ENCODE assay signal across 8 cellular contexts in the genomic region with DNA sequence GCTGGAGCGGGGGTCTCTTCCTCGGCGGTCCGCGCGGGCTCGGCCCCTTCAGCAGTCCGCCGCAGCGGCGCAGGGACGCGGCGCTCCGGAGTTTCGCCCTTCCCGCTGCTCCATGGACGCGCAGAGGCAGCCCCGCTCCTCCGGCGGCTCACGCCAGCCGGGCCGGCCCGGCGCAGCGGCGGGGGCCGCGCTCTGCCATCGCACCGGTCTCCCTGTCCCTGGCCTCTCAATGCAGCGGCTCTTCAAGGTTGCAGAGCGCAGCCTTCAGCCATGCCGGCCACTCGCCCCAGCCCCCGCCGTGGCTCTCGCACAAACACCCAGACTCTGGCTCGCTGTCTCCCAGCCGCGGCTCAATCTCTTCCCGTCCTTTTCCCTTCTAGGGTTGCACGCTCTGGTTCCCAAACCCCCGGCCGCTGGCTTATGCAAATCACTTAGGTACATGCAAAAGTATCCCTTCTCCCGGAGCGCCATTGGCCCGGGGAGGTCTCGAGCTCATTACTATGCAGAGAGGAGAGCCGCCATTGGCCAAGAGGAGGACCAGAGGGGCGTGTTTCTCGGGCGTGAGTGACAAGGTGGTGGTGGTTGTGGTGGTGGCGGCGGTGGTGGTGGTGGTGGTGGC. TPM values are rescaled to one million over a fixed set of nuclear protein-coding genes. Genes with fewer than 3 reads are reported as not detected.
A peak's percentile ranks its signal among the peaks of the same experiment; 100 is the strongest.
DNase-seq lines count a peak whose midpoint lies in the region; ATAC-seq, FAIRE-seq and TF ChIP-seq lines count a peak whose summit lies in the region.

A gene with protein sequence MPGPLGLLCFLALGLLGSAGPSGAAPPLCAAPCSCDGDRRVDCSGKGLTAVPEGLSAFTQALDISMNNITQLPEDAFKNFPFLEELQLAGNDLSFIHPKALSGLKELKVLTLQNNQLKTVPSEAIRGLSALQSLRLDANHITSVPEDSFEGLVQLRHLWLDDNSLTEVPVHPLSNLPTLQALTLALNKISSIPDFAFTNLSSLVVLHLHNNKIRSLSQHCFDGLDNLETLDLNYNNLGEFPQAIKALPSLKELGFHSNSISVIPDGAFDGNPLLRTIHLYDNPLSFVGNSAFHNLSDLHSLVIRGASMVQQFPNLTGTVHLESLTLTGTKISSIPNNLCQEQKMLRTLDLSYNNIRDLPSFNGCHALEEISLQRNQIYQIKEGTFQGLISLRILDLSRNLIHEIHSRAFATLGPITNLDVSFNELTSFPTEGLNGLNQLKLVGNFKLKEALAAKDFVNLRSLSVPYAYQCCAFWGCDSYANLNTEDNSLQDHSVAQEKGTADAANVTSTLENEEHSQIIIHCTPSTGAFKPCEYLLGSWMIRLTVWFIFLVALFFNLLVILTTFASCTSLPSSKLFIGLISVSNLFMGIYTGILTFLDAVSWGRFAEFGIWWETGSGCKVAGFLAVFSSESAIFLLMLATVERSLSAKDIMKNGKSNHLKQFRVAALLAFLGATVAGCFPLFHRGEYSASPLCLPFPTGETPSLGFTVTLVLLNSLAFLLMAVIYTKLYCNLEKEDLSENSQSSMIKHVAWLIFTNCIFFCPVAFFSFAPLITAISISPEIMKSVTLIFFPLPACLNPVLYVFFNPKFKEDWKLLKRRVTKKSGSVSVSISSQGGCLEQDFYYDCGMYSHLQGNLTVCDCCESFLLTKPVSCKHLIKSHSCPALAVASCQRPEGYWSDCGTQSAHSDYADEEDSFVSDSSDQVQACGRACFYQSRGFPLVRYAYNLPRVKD (minus strand): TSS at position 393 of the 619 bp plus-strand sequence. CDS start 488 bp downstream, outside the sequence.

- H3K27me3 Mint-ChIP-seq in memory B cell, result no peaks in the 10 kb centered on the region

- H3K4me2 ChIP-seq in H1 (ENCODE audit: insufficient read depth in 1 of 2, low read depth in 2 of 2, low read length in 2 of 2), result peak within 1 kb of the TSS; percentile 82 to 95

- H4K91ac ChIP-seq in H1 (replicated peaks; ENCODE audit: insufficient read length, low read length), result peak within 1 kb of the TSS; percentile 48

- H2AFZ ChIP-seq in H1 (ENCODE audit: low read length), result peak within 1 kb of the TSS; percentile 68

- H3K4me3 Mint-ChIP-seq in memory B cell, result peak within 1 kb of the TSS; percentile 94

- peak; percentile 92 for FAIRE-seq in H1 (lab: Jason Lieb, UNC)

- no peak within 1 kb of the TSS for H2BK120ac ChIP-seq in H1 (replicated peaks; ENCODE audit: low read depth, low read length)

- H2BK5ac ChIP-seq in H1 (ENCODE audit: low read depth, low read length), result peak within 1 kb of the TSS; percentile 88

- peaks cover 14% of the 10 kb centered on the region for H3K4me1 Mint-ChIP-seq in memory B cell

- peak within 1 kb of the TSS; percentile 78 for H3K27ac Mint-ChIP-seq in memory B cell

- no peaks in the 10 kb centered on the region for H3K9me3 ChIP-seq in H1 (ENCODE audit: insufficient read depth in 2 of 2, low read depth in 1 of 2, low read length in 1 of 2)

- CTCF ChIA-PET in H1 (lab: Charles Lee; ENCODE audit: partially characterized antibody), result interaction anchor here (0.8 to 4.7 kb wide), 2 partner anchors 13 to 28 kb away, joined by 3 to 36 read pairs; no protein-coding TSS in a partner anchor

- TF ChIP-seq POLR2A in H1 (IDR thresholded peaks at IDR 0.05; ENCODE audit: control extremely low read depth in 1 of 2, low read depth in 2 of 2, low read length in 2 of 2), result peak; percentile 73 to 80

- H3K36me3 ChIP-seq in H1 (ENCODE audit: control insufficient read depth in 2 of 4, insufficient read depth in 4 of 4, low read length in 3 of 4), result no peaks in the 10 kb centered on the region

- peak within 1 kb of the TSS; percentile 24 for H3K4ac ChIP-seq in H1 (replicated peaks; ENCODE audit: insufficient read length, low read depth, low read length)

- no peaks in the 10 kb centered on the region; a peak in 1 of 7 replicates for H3K27me3 ChIP-seq in H1 (replicated peaks in 1 of 4; ENCODE audit: control insufficient read depth in 3 of 4, extremely low read depth in 1 of 4, insufficient read depth in 3 of 4, low read length in 3 of 4)

- no peak within 1 kb of the TSS for H3K14ac ChIP-seq in H1 (ENCODE audit: insufficient read length)

- H3K79me1 ChIP-seq in H1 (ENCODE audit: low read depth, low read length), result peaks cover 5% of the 10 kb centered on the region; the same call in 1 of the 2 replicates

- H3K4me1 ChIP-seq in H1 (replicated peaks in 1 of 4; ENCODE audit: control insufficient read depth in 3 of 4, insufficient read depth in 4 of 4, low read length in 3 of 4), result peaks cover 0 to 14% (median 5%) of the 10 kb centered on the region in 4 experiments; a peak in 5 of 7 replicates

- DNase-seq in C1 segment of cervical spinal cord (lab: John Stamatoyannopoulos, UW), result peak; percentile 26 to 96 (median 84)
- peak; percentile 82 for DNase-seq in HK-2 (ENCODE audit: unreplicated experiment)
- DNase-seq in NOMO-1 (lab: John Stamatoyannopoulos, UW; ENCODE audit: unreplicated experiment in 2 of 2), result peak; percentile 77 to 85
- peak; percentile 35 for DNase-seq in activated CD8-positive, alpha-beta memory T cell treated with anti-CD3 and anti-CD28 coated beads, Interleukin-2, amount 50 U/mL, for 1 hour (ENCODE audit: extremely low read depth)
- peak; percentile 91 to 97 for DNase-seq in H1 (ENCODE audit: low read depth in 1 of 2, low spot score in 2 of 2)
- peak; percentile 45 to 53 for DNase-seq in memory B cell (ENCODE audit: low spot score in 2 of 2)
- peak; percentile 51 to 57 (median 55) for DNase-seq in stimulated activated CD4-positive, alpha-beta T cell treated with anti-CD3 and anti-CD28 coated beads, TNF-alpha, amount 100 ng/mL, for 48 hours (ENCODE audit: low read depth in 3 of 3)

- ATAC-seq in GM19463 (IDR thresholded peaks at IDR 0.05; ENCODE audit: unreplicated experiment), result peak; percentile 69
- peak; percentile 90 for ATAC-seq in memory B cell (ENCODE audit: low read depth)

- H4K8ac ChIP-seq in H1 (ENCODE audit: extremely low read depth, insufficient read depth, low read length), result peak within 1 kb of the TSS; percentile 88

- TF ChIP-seq CTCF in H1 (IDR thresholded peaks at IDR 0.05; ENCODE audit: control extremely low read depth in 1 of 3, insufficient read depth in 1 of 3, low read depth in 1 of 3, low read length in 3 of 3), result no peak

- peaks cover 13 to 14% of the 10 kb centered on the region in 2 experiments for H4K20me1 ChIP-seq in H1 (replicated peaks in 1 of 2; ENCODE audit: control insufficient read depth in 1 of 2, insufficient read depth in 2 of 2, low read length in 2 of 2)

- no peak for TF ChIP-seq EP300 in H1 (IDR thresholded peaks at IDR 0.05; ENCODE audit: borderline replicate concordance in 1 of 2, low read depth in 2 of 2, low read length in 2 of 2)

- peaks cover 3% of the 10 kb centered on the region for H3K9me3 Mint-ChIP-seq in memory B cell

- H2BK20ac ChIP-seq in H1 (ENCODE audit: low read length), result no peak within 1 kb of the TSS

- no peak within 1 kb of the TSS for H3K23ac ChIP-seq in H1 (ENCODE audit: insufficient read length)

- H3K36me3 Mint-ChIP-seq in memory B cell, result no peaks in the 10 kb centered on the region

- H3K79me2 ChIP-seq in H1 (ENCODE audit: control insufficient read depth in 1 of 2, insufficient read depth in 2 of 2, low read length in 2 of 2), result peaks cover 39 to 45% of the 10 kb centered on the region in 2 experiments

- no peak within 1 kb of the TSS for H2BK15ac ChIP-seq in H1 (ENCODE audit: low read length)

- POLR2A ChIA-PET in H1 (lab: Charles Lee; ENCODE audit: partially characterized antibody), result interaction anchor here (0.7 to 2.0 kb wide), 12 partner anchors 8 to 253 kb away, joined by 3 to 19 read pairs (median 3); no protein-coding TSS in a partner anchor

- peaks cover 12% of the 10 kb centered on the region; the same call in 1 of the 2 replicates for H3K23me2 ChIP-seq in H1 (ENCODE audit: low read depth, low read length)

- peak within 1 kb of the TSS; percentile 80 to 94 (median 86) for H3K4me3 ChIP-seq in H1 (ENCODE audit: extremely low read depth in 1 of 4, insufficient read depth in 2 of 4, low read depth in 3 of 4, low read length in 4 of 4)

- H2AK5ac ChIP-seq in H1 (ENCODE audit: low read depth, low read length), result no peak within 1 kb of the TSS

- peak within 1 kb of the TSS; percentile 78 to 97 (median 86) for H3K9ac ChIP-seq in H1 (replicated peaks in 1 of 4; ENCODE audit: extremely low read depth in 1 of 4, low read depth in 3 of 4, low read length in 3 of 4)

- peak within 1 kb of the TSS; percentile 84 for H3K27ac ChIP-seq in H1 (ENCODE audit: low read depth, low read length)

- 0 out of 2 replicates have a peak within 1 kb of the TSS, but pooled peaks have one; percentile 75 for H2BK12ac ChIP-seq in H1 (ENCODE audit: low read depth, low read length)

- H4K5ac ChIP-seq in H1 (ENCODE audit: insufficient read length, low read depth, low read length), result peak within 1 kb of the TSS; percentile 82

- no peak for TF ChIP-seq RAD21 in H1 (IDR thresholded peaks at IDR 0.05 in 1 of 2, conservative IDR thresholded peaks at IDR 0.05 in 1 of 2; ENCODE audit: low read depth in 2 of 2, low read length in 2 of 2)

- 1% methylated on average over 39 of the region's 57 CpGs; no CpG with 5 or more reads in 1 of the 2 experiments for WGBS in H1 (ENCODE audit: extremely low coverage in 1 of 2, insufficient coverage in 1 of 2, insufficient read length in 1 of 2, insufficient replicate concordance in 2 of 2, low coverage in 1 of 2, low lambda C conversion rate in 2 of 2, missing lambda C conversion rate in 1 of 2), 2 experiments

- H3K18ac ChIP-seq in H1 (ENCODE audit: extremely low read depth, low read length), result peak within 1 kb of the TSS; percentile 96

- peak within 1 kb of the TSS; percentile 11 for H3K56ac ChIP-seq in H1 (replicated peaks; ENCODE audit: insufficient read length, low read depth, low read length)

TF ChIP-seq in H1, 55 proteins besides CTCF, POLR2A, EP300 and RAD21 (continues in another document):
- TF ChIP-seq SAP30 (IDR thresholded peaks at IDR 0.05; ENCODE audit: insufficient read depth, insufficient replicate concordance, low read length), result no peak
- TF ChIP-seq SIRT6 (IDR thresholded peaks at IDR 0.05; ENCODE audit: low read length), result no peak
- TF ChIP-seq CEBPB (IDR thresholded peaks at IDR 0.05; ENCODE audit: low read depth, low read length), result no peak
- TF ChIP-seq POU5F1 (IDR thresholded peaks at IDR 0.05; ENCODE audit: low read depth, low read length), result no peak
- TF ChIP-seq NANOG (IDR thresholded peaks at IDR 0.05; ENCODE audit: insufficient read depth, low read depth, low read length, poor library complexity, severe bottlenecking), result no peak
- peak; percentile 32; the same call in 1 of the 2 replicates for TF ChIP-seq SP1 (IDR thresholded peaks at IDR 0.05; ENCODE audit: low read depth, low read length)

RNA-seq across cellular contexts. Expression of the gene that starts here (rescaled TPM):
- total RNA-seq in H1 (2021; fragmentation: NEBNext Ultra II Directional; extraction: Animal tissue kit (Norgen Biotek cat#: 25700)), result 57.6 and 61.7 TPM in 2 replicates
- polyA plus RNA-seq in H1 (2011; rRNA removed), result 21.9 and 26.6 TPM in 2 replicates
- polyA plus RNA-seq in H1 (2011; cell fraction: cytosol; rRNA removed), result 29.3 TPM
- polyA plus RNA-seq in H1 (2011; cell fraction: nucleus; rRNA removed), result 42.1 TPM
- polyA plus RNA-seq in H1 (2012, experiment 1 of 2), result 21.3 to 30.0 TPM (median 27.5 TPM) in 4 replicates
- 2.0 TPM for polyA plus RNA-seq in H1 (2012, experiment 2 of 2)
- polyA plus RNA-seq in H1 (2013, experiment 1 of 2), result 38.0 TPM
- 39.9 TPM for polyA plus RNA-seq in H1 (2013, experiment 2 of 2)
- 165 and 166 TPM in 2 replicates for polyA minus RNA-seq in H1 (2011; rRNA and poly(A)+ RNA removed)
- polyA minus RNA-seq in H1 (2011; cell fraction: cytosol; rRNA and poly(A)+ RNA removed), result 77.4 TPM
- polyA minus RNA-seq in H1 (2011; cell fraction: nucleus; rRNA and poly(A)+ RNA removed), result 154 TPM

Comparison
In these comparisons a context has a peak if more than half of its experiments do, and no peak if none do; other contexts are left out.
1. Peak in every context shown above with its lines: DNase-seq, ATAC-seq, H3K4me3 ChIP-seq and H3K27ac ChIP-seq.
2. DNase-seq: peak in every context shown above with its lines; median percentile 94 in H1; 84 in C1 segment of cervical spinal cord; 82 in HK-2; 81 in NOMO-1; 55 in stimulated activated CD4-positive, alpha-beta T cell treated with anti-CD3 and anti-CD28 coated beads, TNF-alpha, amount 100 ng/mL, for 48 hours; 49 in memory B cell; 35 in activated CD8-positive, alpha-beta memory T cell treated with anti-CD3 and anti-CD28 coated beads, Interleukin-2, amount 50 U/mL, for 1 hour.